22 cellular contexts compared by ENCODE assay signal in the genomic region with DNA sequence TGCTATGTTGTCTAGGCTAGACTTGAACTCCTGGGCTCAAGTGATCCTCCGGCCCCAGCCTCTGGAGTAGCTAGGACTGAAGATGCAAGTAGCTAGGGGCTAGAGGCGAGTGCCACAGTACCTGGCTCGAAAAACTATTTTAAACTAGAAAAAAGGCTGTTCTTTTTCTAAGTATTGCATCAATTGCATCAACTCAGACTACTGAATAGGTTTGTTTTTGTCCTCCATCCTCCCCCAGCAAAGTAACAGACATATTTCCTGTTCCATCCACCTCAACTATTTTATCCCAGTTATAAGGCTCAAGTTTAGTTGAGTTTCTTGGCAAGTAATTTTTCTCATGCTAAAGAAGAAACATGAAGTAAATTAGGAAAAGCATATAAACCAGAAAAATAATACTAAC. TPM values are rescaled to one million over a fixed set of nuclear protein-coding genes. Genes with fewer than 3 reads are reported as not detected.
DNase-seq lines count a peak whose midpoint lies in the region; ATAC-seq and TF ChIP-seq lines count a peak whose summit lies in the region.
"Had no signal": no experiment of that assay in that cellular context is flagged by ENCODE, and none has a peak within 500 bp of the region (broad histone marks: within the 10 kb centered on the region; RNA-seq: fewer than 3 reads in every experiment).

No MANE protein-coding gene starts in this region.

- H3K14ac ChIP-seq in IMR-90 (replicated peaks; ENCODE audit: low read depth, low read length) = no peak overlapping the region

- dilution Hi-C loops in IMR-90 (cut with HindIII; ENCODE audit: low sequenced_read_pairs, unreplicated experiment) = no loop called here

- H3K4ac ChIP-seq in IMR-90 (ENCODE audit: low read depth, low read length) = no peak overlapping the region

- no peak for ATAC-seq in IMR-90 (ENCODE audit: low read depth)
- ATAC-seq in HG02884 (IDR thresholded peaks at IDR 0.05; ENCODE audit: unreplicated experiment) = no peak
- ATAC-seq in HG03095 (IDR thresholded peaks at IDR 0.05; ENCODE audit: unreplicated experiment) = no peak
- ATAC-seq: activated T-helper 17 cell treated with anti-CD3 and anti-CD28 coated beads, Interleukin-2, amount 50 U/mL, for 72 hours; CD8-positive, alpha-beta T cell; gastroesophageal sphincter; naive thymus-derived CD8-positive, alpha-beta T cell; stimulated activated naive CD8-positive, alpha-beta T cell treated with anti-CD3 and anti-CD28 coated beads, Interleukin-15, Interleukin-2, amounts not matched to agents 100 U/mL and 50 U/mL, for 24 hours had no signal

- H3K27me3 ChIP-seq in ACC112 (ENCODE audit: insufficient read depth, low read length) (no peaks in the 10 kb centered on the region), IMR-90 (ENCODE audit: control insufficient read depth, insufficient read depth, low read length) (no peaks in the 10 kb centered on the region)
- H3K27me3 ChIP-seq: adrenal gland, gastroesophageal sphincter had no signal

- no peak overlapping the region for H2BK120ac ChIP-seq in IMR-90 (ENCODE audit: low read depth, low read length)

- H3K36me3 ChIP-seq in ACC112 (ENCODE audit: insufficient read depth, low read length) = peaks cover 38% of the 10 kb centered on the region
- peaks cover 15% of the 10 kb centered on the region for H3K36me3 ChIP-seq in IMR-90 (ENCODE audit: control insufficient read depth, insufficient read depth, low read length)
- H3K36me3 ChIP-seq: adrenal gland, gastroesophageal sphincter had no signal

- H3K9me3 Mint-ChIP-seq in nephron = peaks cover 2% of the 10 kb centered on the region
- no peaks in the 10 kb centered on the region for H3K9me3 Mint-ChIP-seq in activated T-cell treated with anti-CD3 and anti-CD28 coated beads, Interleukin-2, amount 50 U/mL, for 24 hours
- H3K9me3 Mint-ChIP-seq: activated T-helper 17 cell treated with anti-CD3 and anti-CD28 coated beads, Interleukin-2, amount 50 U/mL, for 72 hours; CD8-positive, alpha-beta T cell; H9; T-helper 1 cell treated with Interleukin-12 subunit alpha and Interleukin-12 subunit beta and Interleukin-4 antibody, amounts not matched to agents 30 μg/mL and 1 μg/mL, for 36 hours had no signal

- peaks cover 14% of the 10 kb centered on the region for H3K4me1 Mint-ChIP-seq in nephron
- H3K4me1 Mint-ChIP-seq in activated T-cell treated with anti-CD3 and anti-CD28 coated beads, Interleukin-2, amount 50 U/mL, for 24 hours (ENCODE audit: low read depth) = peaks cover 9% of the 10 kb centered on the region
- H3K4me1 Mint-ChIP-seq: activated T-helper 17 cell treated with anti-CD3 and anti-CD28 coated beads, Interleukin-2, amount 50 U/mL, for 72 hours had no signal

- H2AFZ ChIP-seq in ACC112 (ENCODE audit: low read length, unreplicated experiment) = no peak overlapping the region
- no peak overlapping the region for H2AFZ ChIP-seq in IMR-90 (replicated peaks; ENCODE audit: low read length, poor library complexity)

- intact Hi-C loops in IMR-90 (cut with micrococcal nuclease) = loop anchor here (5.0 to 10.0 kb wide), 2 partner anchors 114 to 1082 kb away; no protein-coding TSS in a partner anchor

- no peak overlapping the region for H3K23ac ChIP-seq in IMR-90 (ENCODE audit: low read depth, low read length)

- no peak overlapping the region for H3K27ac Mint-ChIP-seq in nephron
- H3K27ac Mint-ChIP-seq in activated T-cell treated with anti-CD3 and anti-CD28 coated beads, Interleukin-2, amount 50 U/mL, for 24 hours = no peak overlapping the region
- H3K27ac Mint-ChIP-seq: activated T-helper 17 cell treated with anti-CD3 and anti-CD28 coated beads, Interleukin-2, amount 50 U/mL, for 72 hours; CD8-positive, alpha-beta T cell; naive thymus-derived CD8-positive, alpha-beta T cell; T-helper 1 cell treated with Interleukin-12 subunit alpha and Interleukin-12 subunit beta and Interleukin-4 antibody, amounts not matched to agents 30 μg/mL and 1 μg/mL, for 36 hours had no signal

- DNase-seq in IMR-90 = no peak
- DNase-seq in epithelial cell of prostate (ENCODE audit: low read depth, low spot score) = no peak
- no peak for DNase-seq in ACHN
- no peak for DNase-seq in activated T-cell treated with anti-CD3 and anti-CD28 coated beads, Interleukin-2, amount 50 U/mL, for 24 hours
- DNase-seq: activated CD4-positive, CD25-positive, alpha-beta regulatory T cell; adrenal gland; CD8-positive, alpha-beta T cell; DND-41; H9; naive thymus-derived CD8-positive, alpha-beta T cell; NCI-H146; NCI-H226; NK-92 treated with Interleukin-12 subunit alpha and Interleukin-12 subunit beta, amount 100 ng/mL, for 24 hours; stimulated activated naive CD8-positive, alpha-beta T cell treated with anti-CD3 and anti-CD28 coated beads, Interleukin-15, Interleukin-2, amounts not matched to agents 100 U/mL and 50 U/mL, for 24 hours had no signal

- POLR2A ChIA-PET in IMR-90 (lab: Charles Lee; ENCODE audit: unreplicated experiment) = no interaction called here

- no peak overlapping the region for H4K5ac ChIP-seq in IMR-90 (ENCODE audit: low read depth, low read length)

- no peak overlapping the region for H2AK9ac ChIP-seq in IMR-90 (replicated peaks; ENCODE audit: low read depth, low read length, poor library complexity)

- peaks cover 5 to 44% of the 10 kb centered on the region in 2 experiments; a peak in 2 of 4 replicates for H3K79me1 ChIP-seq in IMR-90 (ENCODE audit: low read depth in 1 of 2, low read length in 2 of 2)

- H3K4me2 ChIP-seq in IMR-90 (ENCODE audit: low read depth, low read length) = peak overlapping the region; percentile 78

- H3K36me3 Mint-ChIP-seq in nephron (ENCODE audit: low read depth) = peaks cover 46% of the 10 kb centered on the region
- no peaks in the 10 kb centered on the region for H3K36me3 Mint-ChIP-seq in activated T-cell treated with anti-CD3 and anti-CD28 coated beads, Interleukin-2, amount 50 U/mL, for 24 hours (ENCODE audit: low read depth)
- H3K36me3 Mint-ChIP-seq: CD8-positive, alpha-beta T cell had no signal

- H3K56ac ChIP-seq in IMR-90 (ENCODE audit: extremely low read depth, insufficient read depth, low read length) = no peak overlapping the region

- H4K20me1 ChIP-seq in IMR-90 (ENCODE audit: insufficient read depth, low read length) = peaks cover 43% of the 10 kb centered on the region

- H2AK5ac ChIP-seq in IMR-90 (ENCODE audit: low read depth, low read length) = no peak overlapping the region

- H3K4me3 Mint-ChIP-seq in nephron = peak overlapping the region in 2 of 3 experiments; percentile 1 to 56
- no peak overlapping the region for H3K4me3 Mint-ChIP-seq in activated T-cell treated with anti-CD3 and anti-CD28 coated beads, Interleukin-2, amount 50 U/mL, for 24 hours
- H3K4me3 Mint-ChIP-seq: activated T-helper 17 cell treated with anti-CD3 and anti-CD28 coated beads, Interleukin-2, amount 50 U/mL, for 72 hours; CD8-positive, alpha-beta T cell; naive thymus-derived CD8-positive, alpha-beta T cell; T-helper 1 cell treated with Interleukin-12 subunit alpha and Interleukin-12 subunit beta and Interleukin-4 antibody, amounts not matched to agents 30 μg/mL and 1 μg/mL, for 36 hours had no signal

- H3K18ac ChIP-seq in IMR-90 (ENCODE audit: low read depth, low read length) = no peak overlapping the region

- H3K4me1 ChIP-seq in ACC112 (ENCODE audit: control insufficient read depth, insufficient read depth, low read length, unreplicated experiment) (peaks cover 35% of the 10 kb centered on the region), IMR-90 (ENCODE audit: control insufficient read depth, insufficient read depth, low read length) (peaks cover 7% of the 10 kb centered on the region)

- H3K27ac ChIP-seq in ACC112 (ENCODE audit: low read depth, low read length) = peak overlapping the region; percentile 56
- no peak overlapping the region for H3K27ac ChIP-seq in IMR-90 (ENCODE audit: insufficient read depth, low read length)
- H3K27ac ChIP-seq in epithelial cell of prostate = peak overlapping the region; percentile 32
- H3K27ac ChIP-seq: adrenal gland, gastroesophageal sphincter had no signal

- CTCF ChIA-PET in IMR-90 (lab: Yijun Ruan, JAX) = no interaction called here

- in situ Hi-C loops in IMR-90 (cut with MboI; ENCODE audit: low sequenced_read_pairs) = loop anchor here (10.0 kb wide), 2 partner anchors 218 to 252 kb away; a partner anchor contains a TSS
- in situ Hi-C loops in ACHN (cut with HindIII; ENCODE audit: low pct_ligation_motif_present, low pct_unique_long_range_greater_than_20kb, low sequenced_read_pairs) = no loop called here

- peaks cover 94% of the 10 kb centered on the region for H3K79me2 ChIP-seq in ACC112 (ENCODE audit: control insufficient read depth, insufficient read depth, low read length, unreplicated experiment)

- no TSS peak for BruUV-seq in IMR-90 (replicated peaks; lab: Mats Ljungman, UMichigan)

- no peak overlapping the region for H2BK5ac ChIP-seq in IMR-90 (ENCODE audit: low read depth, low read length, poor library complexity, severe bottlenecking)

- TF ChIP-seq POLR2A in IMR-90 (IDR thresholded peaks at IDR 0.05; ENCODE audit: low read depth, low read length) = no peak

- no CpG with 5 or more reads among the region's 3 CpGs for WGBS in IMR-90 (ENCODE audit: extremely low coverage in 2 of 2, insufficient read length in 1 of 2), 2 experiments

- H2BK15ac ChIP-seq in IMR-90 (ENCODE audit: low read depth, low read length) = no peak overlapping the region

- H4K91ac ChIP-seq in IMR-90 (ENCODE audit: insufficient read depth, low read depth, low read length) = no peak overlapping the region

- TF ChIP-seq RAD21 in IMR-90 (IDR thresholded peaks at IDR 0.05; ENCODE audit: low read length) = no peak

- no peaks in the 10 kb centered on the region; the same call in 1 of the 2 replicates for H3K9me3 ChIP-seq in IMR-90 (ENCODE audit: control insufficient read depth, insufficient read depth, low read length)
- H3K9me3 ChIP-seq: adrenal gland, gastroesophageal sphincter had no signal

- no peaks in the 10 kb centered on the region for H3K27me3 Mint-ChIP-seq in nephron (ENCODE audit: low read depth)
- peaks cover 68% of the 10 kb centered on the region for H3K27me3 Mint-ChIP-seq in activated T-cell treated with anti-CD3 and anti-CD28 coated beads, Interleukin-2, amount 50 U/mL, for 24 hours

- TF ChIP-seq CTCF in IMR-90 (conservative IDR thresholded peaks at IDR 0.05; ENCODE audit: low read depth, low read length) (no peak), nephron (IDR thresholded peaks at IDR 0.05; ENCODE audit: unreplicated experiment in 3 of 3) (no peak)

- no peak overlapping the region for H4K8ac ChIP-seq in IMR-90 (ENCODE audit: low read depth in 2 of 2, low read length in 2 of 2)

- H2BK20ac ChIP-seq in IMR-90 (ENCODE audit: low read depth, low read length) = no peak overlapping the region

- H3K9me1 ChIP-seq in IMR-90 (ENCODE audit: insufficient read depth, low read length) = peaks cover 23% of the 10 kb centered on the region

- H3K4me3 ChIP-seq in ACC112 (ENCODE audit: low read depth, low read length) (peak overlapping the region; percentile 77), IMR-90 (ENCODE audit: insufficient read depth, low read depth, low read length) (no peak overlapping the region)
- H3K4me3 ChIP-seq: adrenal gland, gastroesophageal sphincter, lung had no signal

- no peak overlapping the region for H3K9ac ChIP-seq in IMR-90 (ENCODE audit: low read depth, low read length)

TF ChIP-seq in IMR-90, 13 proteins besides CTCF, POLR2A, EP300 and RAD21 (continues in another document):
- TF ChIP-seq RCOR1 (IDR thresholded peaks at IDR 0.05; ENCODE audit: insufficient replicate concordance, low read length) = no peak

RNA-seq across cellular contexts. Expression of a gene that starts 4.1 kb away (rescaled TPM):
- total RNA-seq in IMR-90 (2012; rRNA removed) = 29.8 and 30.0 TPM in 2 replicates
- 22.0 and 23.1 TPM in 2 replicates for polyA plus RNA-seq in IMR-90 (2012; rRNA removed)
- polyA plus RNA-seq in IMR-90 (2012; cell fraction: cytosol; rRNA removed) = 12.1 and 19.9 TPM in 2 replicates
- polyA plus RNA-seq in IMR-90 (2012; cell fraction: nucleus; rRNA removed; ENCODE audit: low replicate concordance) = 27.7 and 38.4 TPM in 2 replicates
- total RNA-seq: CD8-positive, alpha-beta T cell had no signal
- polyA plus RNA-seq: naive thymus-derived CD8-positive, alpha-beta T cell had no signal
